ENCODE assay signal across 15 cellular contexts in the genomic region with DNA sequence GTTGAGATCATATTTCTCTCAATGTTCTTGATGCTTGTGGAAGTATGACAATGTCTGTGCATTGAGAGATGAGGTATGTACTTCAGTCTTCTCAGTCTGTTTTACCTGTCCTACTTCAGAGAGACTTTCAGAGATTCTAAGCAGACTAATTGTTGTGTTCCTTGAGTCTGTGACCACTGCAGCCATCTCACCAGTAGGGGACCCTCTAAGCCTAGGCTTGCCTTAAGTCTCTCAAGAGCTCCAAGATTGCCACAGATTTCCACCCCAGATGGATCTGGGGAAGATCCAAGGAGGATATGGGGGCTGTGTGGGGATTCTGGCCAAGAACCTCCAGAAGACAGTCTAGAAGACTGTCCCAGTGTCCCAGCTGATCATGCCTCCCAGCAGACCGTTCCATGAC.
DNase-seq lines count a peak whose midpoint lies in the region; ATAC-seq, FAIRE-seq and TF ChIP-seq lines count a peak whose summit lies in the region.
"Had no signal": no experiment of that assay in that cellular context is flagged by ENCODE, and none has a peak within 500 bp of the region (broad histone marks: within the 10 kb centered on the region; RNA-seq: fewer than 3 reads in every experiment).

No MANE protein-coding gene starts in this region.

- H2AFZ ChIP-seq in HepG2 (ENCODE audit: low read length) (no peak overlapping the region), PC-3 (ENCODE audit: low read length) (no peak overlapping the region)

- H3K27me3 ChIP-seq in HepG2 (ENCODE audit: control insufficient read depth in 1 of 2, insufficient read depth in 2 of 2, low read length in 2 of 2) (no peaks in the 10 kb centered on the region; a peak in 1 of 5 replicates), right lobe of liver (no peaks in the 10 kb centered on the region), PC-3 (ENCODE audit: low read length) (peaks cover 3% of the 10 kb centered on the region; the same call in 1 of the 2 replicates), foreskin keratinocyte (peaks cover 3% of the 10 kb centered on the region), upper lobe of right lung (no peaks in the 10 kb centered on the region)
- H3K27me3 ChIP-seq: transverse colon had no signal

- 0% methylated on average over 1 of the region's 1 CpG for WGBS in HepG2 (ENCODE audit: low lambda C conversion rate)
- WGBS in right lobe of liver (ENCODE audit: insufficient coverage, low coverage, low lambda C conversion rate, missing lambda C conversion rate), result no CpG with 5 or more reads among the region's 1 CpG

- no peak overlapping the region for H3K27ac ChIP-seq in HepG2 (ENCODE audit: extremely low read length, insufficient read depth, low read length)
- H3K27ac ChIP-seq in right lobe of liver, result no peak overlapping the region
- H3K27ac ChIP-seq in PC-3 (ENCODE audit: low read length), result no peak overlapping the region
- H3K27ac ChIP-seq in foreskin keratinocyte, result no peak overlapping the region
- H3K27ac ChIP-seq in upper lobe of right lung, result no peak overlapping the region
- H3K27ac ChIP-seq: transverse colon had no signal

- TF ChIP-seq RAD21 in HepG2 (CRISPR knock-in tag; IDR thresholded peaks at IDR 0.05), result no peak

- FAIRE-seq in HepG2 (lab: Jason Lieb, UNC), result no peak
- FAIRE-seq: frontal cortex had no signal

- intact Hi-C loops in HepG2 (cut with micrococcal nuclease; ENCODE audit: unreplicated experiment), result loop anchor here (5.0 kb wide), 1 partner anchor 117 kb away; no protein-coding TSS in a partner anchor
- intact Hi-C loops in right lobe of liver (cut with DNase I), result no loop called here
- intact Hi-C loops in PC-3 (cut with micrococcal nuclease), result no loop called here
- intact Hi-C loops in upper lobe of right lung (cut with DNase I), result no loop called here

- H3K9ac ChIP-seq in HepG2 (ENCODE audit: insufficient read depth, low read depth, low read length) (no peak overlapping the region), PC-3 (ENCODE audit: low read length) (no peak overlapping the region)

- TF ChIP-seq POLR2A in HepG2 (IDR thresholded peaks at IDR 0.05; ENCODE audit: insufficient read depth in 1 of 2, low read depth in 2 of 2, low read length in 2 of 2), result no peak
- no peak for TF ChIP-seq POLR2A in right lobe of liver (IDR thresholded peaks at IDR 0.05)
- no peak for TF ChIP-seq POLR2A in erythroblast (IDR thresholded peaks at IDR 0.05; ENCODE audit: low read length)

- BruUV-seq in HepG2 (replicated peaks; lab: Mats Ljungman, UMichigan) (no TSS peak), PC-3 (replicated peaks; lab: Mats Ljungman, UMichigan) (no TSS peak)

- no peak overlapping the region for H3K4me3 ChIP-seq in HepG2 (replicated peaks in 1 of 3; ENCODE audit: insufficient read depth in 1 of 3, low read depth in 2 of 3, low read length in 3 of 3)
- H3K4me3 ChIP-seq in right lobe of liver, result no peak overlapping the region
- no peak overlapping the region for H3K4me3 ChIP-seq in PC-3 (ENCODE audit: low read length)
- H3K4me3 ChIP-seq in upper lobe of right lung, result no peak overlapping the region
- H3K4me3 ChIP-seq: transverse colon had no signal

- H3K4me1 ChIP-seq in HepG2 (ENCODE audit: insufficient read depth, low read length), result no peaks in the 10 kb centered on the region
- H3K4me1 ChIP-seq in right lobe of liver, result no peaks in the 10 kb centered on the region
- H3K4me1 ChIP-seq in PC-3 (ENCODE audit: insufficient read depth, low read length), result no peaks in the 10 kb centered on the region
- no peaks in the 10 kb centered on the region for H3K4me1 ChIP-seq in foreskin keratinocyte
- H3K4me1 ChIP-seq in upper lobe of right lung, result no peaks in the 10 kb centered on the region
- H3K4me1 ChIP-seq: transverse colon had no signal

- POLR2A ChIA-PET in HepG2 (lab: Yijun Ruan, JAX), result no interaction called here
- POLR2A ChIA-PET in PC-3 (lab: Charles Lee; ENCODE audit: unreplicated experiment), result no interaction called here

- H3K4me2 ChIP-seq in HepG2 (ENCODE audit: low read depth, low read length) (no peak overlapping the region), PC-3 (ENCODE audit: low read length) (no peak overlapping the region)

- H3K36me3 ChIP-seq in HepG2 (replicated peaks in 1 of 2; ENCODE audit: control insufficient read depth in 1 of 2, insufficient read depth in 2 of 2, low read length in 2 of 2) (no peaks in the 10 kb centered on the region), right lobe of liver (no peaks in the 10 kb centered on the region), PC-3 (ENCODE audit: low read depth, low read length) (no peaks in the 10 kb centered on the region), upper lobe of right lung (no peaks in the 10 kb centered on the region)
- H3K36me3 ChIP-seq: transverse colon had no signal

- H3K79me2 ChIP-seq in HepG2 (ENCODE audit: insufficient read depth, low read length) (no peaks in the 10 kb centered on the region), PC-3 (ENCODE audit: low read length) (no peaks in the 10 kb centered on the region)

- H4K20me1 ChIP-seq in HepG2 (ENCODE audit: insufficient read depth, low read length) (no peaks in the 10 kb centered on the region), PC-3 (ENCODE audit: low read length) (no peaks in the 10 kb centered on the region)

- H3K9me3 ChIP-seq in HepG2 (ENCODE audit: low read length) (peaks cover 13% of the 10 kb centered on the region; the same call in 1 of the 2 replicates), right lobe of liver (peaks cover 0 to 1% (median 0%) of the 10 kb centered on the region in 4 donors), PC-3 (ENCODE audit: low read length) (peaks cover 8% of the 10 kb centered on the region), upper lobe of right lung (peaks cover 20% of the 10 kb centered on the region)

- in situ Hi-C loops in HepG2 (cut with HindIII; ENCODE audit: extremely low pct_ligation_motif_present, low pct_unique_long_range_greater_than_20kb), result no loop called here

- TF ChIP-seq CTCF in HepG2 (CRISPR knock-in tag; IDR thresholded peaks at IDR 0.05) (peak; percentile 42), right lobe of liver (IDR thresholded peaks at IDR 0.05) (no peak), PC-3 (conservative IDR thresholded peaks at IDR 0.05; ENCODE audit: low read depth, low read length) (peak; percentile 34), foreskin keratinocyte (conservative IDR thresholded peaks at IDR 0.05) (peak; percentile 50), upper lobe of right lung (IDR thresholded peaks at IDR 0.05) (no peak)

- CTCF ChIA-PET in HepG2 (lab: Yijun Ruan, JAX; ENCODE audit: low intra/inter-chr PET ratio, low total read pairs), result interaction anchor here (1.4 kb wide), 1 partner anchor 115 kb away, joined by 4 read pairs; no protein-coding TSS in a partner anchor
- CTCF ChIA-PET in PC-3 (lab: Charles Lee), result no interaction called here

- TF ChIP-seq EP300 in HepG2 (IDR thresholded peaks at IDR 0.05; ENCODE audit: low read depth in 2 of 2, low read length in 2 of 2) (no peak), HepG2 (CRISPR knock-in tag; IDR thresholded peaks at IDR 0.05; ENCODE audit: borderline replicate concordance) (no peak)

- H3K9me2 ChIP-seq in PC-3 (replicated peaks; ENCODE audit: low read length), result no peaks in the 10 kb centered on the region

- ATAC-seq in HepG2 (no peak), right lobe of liver (no peak), PC-3 (no peak), foreskin keratinocyte (no peak), upper lobe of right lung (peak; percentile 25)
- ATAC-seq: activated CD4-positive, alpha-beta T cell treated with anti-CD3 and anti-CD28 coated beads for 36 hours; sciatic nerve had no signal

- no peak for DNase-seq in HepG2 (ENCODE audit: low spot score)
- no peak for DNase-seq in right lobe of liver
- no peak for DNase-seq in PC-3
- no peak for DNase-seq in foreskin keratinocyte
- no peak for DNase-seq in upper lobe of right lung
- no peak for DNase-seq in NCI-H2196 (lab: John Stamatoyannopoulos, UW; ENCODE audit: unreplicated experiment)
- no peak for DNase-seq in erythroblast (lab: John Stamatoyannopoulos, UW)
- DNase-seq in LoVo (ENCODE audit: low spot score), result no peak
- DNase-seq: activated CD4-positive, alpha-beta T cell treated with anti-CD3 and anti-CD28 coated beads for 36 hours; NCI-H2081 treated with DMSO at 0.1 percent for 48 hours; SHP77; stimulated activated CD4-positive, alpha-beta T cell treated with anti-CD3 and anti-CD28 coated beads, Interleukin-4, amount 100 ng/mL, for 24 hours; transverse colon had no signal

- H3F3A ChIP-seq in PC-3 (ENCODE audit: low read length, unreplicated experiment), result no peaks in the 10 kb centered on the region

TF ChIP-seq in HepG2, 621 proteins besides CTCF, POLR2A, EP300 and RAD21:
- peak; percentile 44 for TF ChIP-seq STAG1 (CRISPR knock-in tag; IDR thresholded peaks at IDR 0.05)
- no peak for TF ChIP-seq ZNF281 (CRISPR knock-in tag; IDR thresholded peaks at IDR 0.05; ENCODE audit: borderline replicate concordance)

Comparison
In these comparisons a context has a peak if more than half of its experiments do, and no peak if none do; other contexts are left out.
1. CTCF ChIP-seq: peak in HepG2 (single experiment), PC-3 (single experiment) and foreskin keratinocyte (single experiment); none in right lobe of liver (0 of 4) and upper lobe of right lung (single experiment).